In genomic region chr2:202104286-202104870, GRCh38 we compare ENCODE assay signal across 9 cellular contexts. TPM values are rescaled to one million over a fixed set of nuclear protein-coding genes. Genes with fewer than 3 reads are reported as not detected.
DNase-seq lines count a peak whose midpoint lies in the region; ATAC-seq, FAIRE-seq and TF ChIP-seq lines count a peak whose summit lies in the region.
"Had no signal": no experiment of that assay in that cellular context is flagged by ENCODE, and none has a peak within 500 bp of the region (broad histone marks: within the 10 kb centered on the region; RNA-seq: fewer than 3 reads in every experiment).

No MANE protein-coding gene starts in this region.

- peaks cover 0 to 3% (median 0%) of the 10 kb centered on the region in 4 donors for H3K27me3 ChIP-seq in liver (ENCODE audit: control insufficient read depth in 4 of 4, insufficient read depth in 4 of 4, low read length in 3 of 4)
- H3K27me3 ChIP-seq in sigmoid colon, result no peaks in the 10 kb centered on the region

- TF ChIP-seq RAD21 in A549 (conservative IDR thresholded peaks at IDR 0.05 in 1 of 2, IDR thresholded peaks at IDR 0.05 in 1 of 2) (peak; percentile 74 to 77), liver (IDR thresholded peaks at IDR 0.05) (peak; percentile 68 to 78)

- H3K27ac ChIP-seq in A549, result peak overlapping the region in 1 of 2 experiments; percentile 25; a peak in 2 of 6 replicates
- no peak overlapping the region for H3K27ac ChIP-seq in liver (ENCODE audit: low read depth in 1 of 2, low read length in 2 of 2)
- no peak overlapping the region for H3K27ac ChIP-seq in sigmoid colon

- no peak overlapping the region for H3K27ac Mint-ChIP-seq in activated naive CD8-positive, alpha-beta T cell treated with anti-CD3 and anti-CD28 coated beads, Interleukin-2, amount 50 U/mL, for 24 hours

- H3K4me1 ChIP-seq in A549, result peaks cover 4% of the 10 kb centered on the region
- peaks cover 0 to 2% (median under 1%) of the 10 kb centered on the region in 4 donors for H3K4me1 ChIP-seq in liver (ENCODE audit: control insufficient read depth in 4 of 4, insufficient read depth in 4 of 4, low read length in 3 of 4)
- H3K4me1 ChIP-seq in sigmoid colon, result peaks cover 0 to 3% (median 0%) of the 10 kb centered on the region in 4 donors

- no peaks in the 10 kb centered on the region for H3K4me1 Mint-ChIP-seq in activated naive CD8-positive, alpha-beta T cell treated with anti-CD3 and anti-CD28 coated beads, Interleukin-2, amount 50 U/mL, for 24 hours

- no peak overlapping the region for H3K4me2 ChIP-seq in A549

- no peak overlapping the region for H3K9ac ChIP-seq in liver (ENCODE audit: low read depth in 1 of 2, low read length in 2 of 2)

- H3K9me3 ChIP-seq in A549 (no peaks in the 10 kb centered on the region), liver (ENCODE audit: control insufficient read depth in 4 of 4, low read length in 3 of 4) (no peaks in the 10 kb centered on the region), sigmoid colon (no peaks in the 10 kb centered on the region)

- CTCF ChIA-PET in A549 (lab: Yijun Ruan, JAX), result interaction anchor here (0.6 to 2.4 kb wide), 18 partner anchors 10 to 244 kb away, joined by 3 to 10 read pairs (median 4); no protein-coding TSS in a partner anchor

- H3K36me3 ChIP-seq in liver (ENCODE audit: control insufficient read depth in 4 of 4, insufficient read depth in 3 of 4, low read depth in 1 of 4, low read length in 3 of 4), result no peaks in the 10 kb centered on the region
- H3K36me3 ChIP-seq in sigmoid colon, result no peaks in the 10 kb centered on the region

- POLR2A ChIA-PET in A549 (lab: Yijun Ruan, JAX), result no interaction called here

- TF ChIP-seq POLR2A in A549 (IDR thresholded peaks at IDR 0.05; ENCODE audit: low read length), result no peak
- no peak for TF ChIP-seq POLR2A in sigmoid colon (IDR thresholded peaks at IDR 0.05)

- TF ChIP-seq EP300 in A549 (IDR thresholded peaks at IDR 0.05) (no peak), sigmoid colon (IDR thresholded peaks at IDR 0.05) (no peak)

- intact Hi-C loops in sigmoid colon (cut with DNase I), result no loop called here

- H3K27me3 Mint-ChIP-seq in activated naive CD8-positive, alpha-beta T cell treated with anti-CD3 and anti-CD28 coated beads, Interleukin-2, amount 50 U/mL, for 24 hours, result peaks cover 3% of the 10 kb centered on the region

- ATAC-seq in A549, result peak; percentile 74 to 94; a peak in 5 of 6 replicates
- peak; percentile 46 for ATAC-seq in activated naive CD8-positive, alpha-beta T cell treated with anti-CD3 and anti-CD28 coated beads, Interleukin-2, amount 50 U/mL, for 24 hours
- no peak for ATAC-seq in GM21528 (IDR thresholded peaks at IDR 0.05; ENCODE audit: low FRiP score, unreplicated experiment)
- no peak for ATAC-seq in GM21360 (IDR thresholded peaks at IDR 0.05; ENCODE audit: unreplicated experiment)

- no peak overlapping the region for H3K4me3 ChIP-seq in A549
- no peak overlapping the region for H3K4me3 ChIP-seq in liver (ENCODE audit: low read depth in 1 of 3, low read length in 3 of 3)
- no peak overlapping the region for H3K4me3 ChIP-seq in sigmoid colon

- H3K4me3 Mint-ChIP-seq in activated naive CD8-positive, alpha-beta T cell treated with anti-CD3 and anti-CD28 coated beads, Interleukin-2, amount 50 U/mL, for 24 hours, result no peak overlapping the region

- H3K9me3 Mint-ChIP-seq in activated naive CD8-positive, alpha-beta T cell treated with anti-CD3 and anti-CD28 coated beads, Interleukin-2, amount 50 U/mL, for 24 hours, result no peaks in the 10 kb centered on the region

- TF ChIP-seq CTCF in A549 (IDR thresholded peaks at IDR 0.05) (peak; percentile 76), GM12873 (IDR thresholded peaks at IDR 0.05; ENCODE audit: insufficient read depth, low read depth, low read length, missing control alignments) (peak; percentile 81), liver (IDR thresholded peaks at IDR 0.05; ENCODE audit: low read depth, low read length, missing input control) (peak; percentile 46), sigmoid colon (IDR thresholded peaks at IDR 0.05) (peak in 1 of 4 experiments; percentile 12)

- 4% methylated on average over 2 of the region's 2 CpGs for WGBS in A549 (ENCODE audit: missing lambda C conversion rate)
- 37% methylated on average over 2 of the region's 2 CpGs for WGBS in liver
- 59 to 65% methylated on average over 2 of the region's 2 CpGs for WGBS in sigmoid colon, 2 donors

- no peaks in the 10 kb centered on the region for H3K36me3 Mint-ChIP-seq in activated naive CD8-positive, alpha-beta T cell treated with anti-CD3 and anti-CD28 coated beads, Interleukin-2, amount 50 U/mL, for 24 hours (ENCODE audit: low read depth)

- DNase-seq in A549 (ENCODE audit: low read depth in 1 of 2, low spot score in 1 of 2), result peak; percentile 31 to 65
- DNase-seq in NCI-H748 (lab: John Stamatoyannopoulos, UW; ENCODE audit: unreplicated experiment), result peak; percentile 69
- DNase-seq in activated naive CD8-positive, alpha-beta T cell treated with anti-CD3 and anti-CD28 coated beads, Interleukin-2, amount 50 U/mL, for 24 hours, result peak; percentile 66
- no peak for DNase-seq in sigmoid colon

- FAIRE-seq in A549 (lab: Jason Lieb, UNC), result no peak

TF ChIP-seq in A549, 52 proteins besides CTCF, POLR2A, EP300 and RAD21:
- peak; percentile 84 for TF ChIP-seq SMC3 (IDR thresholded peaks at IDR 0.05)
- TF ChIP-seq CEBPB (IDR thresholded peaks at IDR 0.05), result no peak

TF ChIP-seq in liver, 16 proteins besides CTCF, POLR2A, EP300 and RAD21:
- no peak for TF ChIP-seq SP1 (IDR thresholded peaks at IDR 0.05)
- TF ChIP-seq FOXA1 (IDR thresholded peaks at IDR 0.05), result no peak
- TF ChIP-seq TAF1 (conservative IDR thresholded peaks at IDR 0.05), result no peak
- no peak for TF ChIP-seq HNF4G (IDR thresholded peaks at IDR 0.05)
- TF ChIP-seq FOXA2 (IDR thresholded peaks at IDR 0.05), result no peak
- TF ChIP-seq YY1 (IDR thresholded peaks at IDR 0.05), result no peak

RNA-seq across cellular contexts. Expression of gene KIAA2012, which starts 31.3 kb away (rescaled TPM):
- 0.01 and 0.03 TPM in 2 replicates for polyA plus RNA-seq in A549 (2011; rRNA removed)
- polyA plus RNA-seq in A549 (2012; cell fraction: cytosol; rRNA removed), result 0.01 TPM in 1 of 2 replicates, not detected in the other
- polyA plus RNA-seq in A549 (2012; cell fraction: nucleus; rRNA removed), result 0.01 TPM in 1 of 2 replicates, not detected in the other
- 0.03 to 0.05 TPM (median 0.04 TPM) in 3 replicates for polyA plus RNA-seq in A549 (2017; fragmentation: RNase III; extraction: RNeasy Plus Mini Kit Qiagen cat#74134 plus additional on column Dnase treatment)
- not detected in 2 replicates for polyA minus RNA-seq in A549 (2011; rRNA and poly(A)+ RNA removed)
- under 1 TPM; under 0.01 to 0.50 TPM for total RNA-seq in liver
- under 1 TPM; 0.35 to 0.61 TPM for polyA plus RNA-seq in liver
- under 1 TPM in 2 of 4 donors, not detected in 2; 0.16 to 0.83 TPM for total RNA-seq in sigmoid colon
- polyA plus RNA-seq in sigmoid colon, result under 1 TPM in 1 of 3 donors, not detected in 2; 0.04 TPM
- polyA plus RNA-seq: esophagus had no signal

Comparison
In these comparisons a context has a peak if more than half of its experiments do, and no peak if none do; other contexts are left out.
1. ATAC-seq: peak in A549 (2 of 2) and activated naive CD8-positive, alpha-beta T cell treated with anti-CD3 and anti-CD28 coated beads, Interleukin-2, amount 50 U/mL, for 24 hours (single experiment); none in GM21528 (single experiment) and GM21360 (single experiment).